In genomic region chr10:119543814-119544642, GRCh38 we compare ENCODE assay signal across 1 cellular context.
TF ChIP-seq lines count a peak whose summit lies in the region.

No MANE protein-coding gene starts in this region.

TF ChIP-seq in HEK293, 187 proteins besides CTCF, POLR2A, EP300 and RAD21 (continued from another document):
- TF ChIP-seq ZNF692 (tag by site-specific recombination; IDR thresholded peaks at IDR 0.05), result 0 out of 2 replicates have a peak, but pooled peaks have one; percentile 38
- no peak for TF ChIP-seq ZNF18 (tag by site-specific recombination; IDR thresholded peaks at IDR 0.05)
- TF ChIP-seq GLIS1 (tag by site-specific recombination; IDR thresholded peaks at IDR 0.05), result peak; percentile 55; the same call in 1 of the 2 replicates
